ENCODE assay signal across 25 cellular contexts in genomic region chr2:42949125-42949524, GRCh38.
DNase-seq lines count a peak whose midpoint lies in the region; FAIRE-seq and TF ChIP-seq lines count a peak whose summit lies in the region.
"Had no signal": no experiment of that assay in that cellular context is flagged by ENCODE, and none has a peak within 500 bp of the region (broad histone marks: within the 10 kb centered on the region; RNA-seq: fewer than 3 reads in every experiment).

No MANE protein-coding gene starts in this region.

- H3K4me3 ChIP-seq in Jurkat, Clone E6-1 (ENCODE audit: low read length), result no peak overlapping the region
- H3K4me3 ChIP-seq in lower leg skin (ENCODE audit: low read depth, poor library complexity, severe bottlenecking), result no peak overlapping the region
- H3K4me3 ChIP-seq: colonic mucosa, MG63, ovary, PC-9, skin epidermis, thoracic aorta had no signal

- no peak for TF ChIP-seq CTCF in progenitor cell of endocrine pancreas (IDR thresholded peaks at IDR 0.05; ENCODE audit: unreplicated experiment)
- no peak for TF ChIP-seq CTCF in lower leg skin (IDR thresholded peaks at IDR 0.05)

- TF ChIP-seq POLR2A in GM12892 (IDR thresholded peaks at IDR 0.05; ENCODE audit: low read depth, low read length) (no peak), lower leg skin (IDR thresholded peaks at IDR 0.05) (no peak)

- no peaks in the 10 kb centered on the region for H3K36me3 Mint-ChIP-seq in progenitor cell of endocrine pancreas (ENCODE audit: insufficient read depth)
- H3K36me3 Mint-ChIP-seq: activated CD4-positive, alpha-beta memory T cell treated with anti-CD3 and anti-CD28 coated beads for 36 hours; activated naive CD8-positive, alpha-beta T cell; brain had no signal

- H3K4me1 Mint-ChIP-seq in progenitor cell of endocrine pancreas (ENCODE audit: low read depth), result peaks cover 33% of the 10 kb centered on the region

- H3K9me3 Mint-ChIP-seq in progenitor cell of endocrine pancreas (ENCODE audit: low read depth), result peaks cover 3% of the 10 kb centered on the region
- H3K9me3 Mint-ChIP-seq: activated CD4-positive, alpha-beta memory T cell treated with anti-CD3 and anti-CD28 coated beads for 36 hours; activated T-cell treated with anti-CD3 and anti-CD28 coated beads, Interleukin-2, amount 50 U/mL, for 4 hours had no signal

- H3K4me3 Mint-ChIP-seq in progenitor cell of endocrine pancreas (ENCODE audit: low read depth), result no peak overlapping the region
- H3K4me3 Mint-ChIP-seq: activated CD4-positive, alpha-beta memory T cell treated with anti-CD3 and anti-CD28 coated beads for 36 hours; activated naive CD8-positive, alpha-beta T cell; activated T-cell treated with anti-CD3 and anti-CD28 coated beads, Interleukin-2, amount 50 U/mL, for 4 hours; brain had no signal

- DNase-seq in GM19239 (ENCODE audit: insufficient read length, low spot score) (peak; percentile 34), UCSD-AML1 (lab: John Stamatoyannopoulos, UW; ENCODE audit: unreplicated experiment) (peak; percentile 73), progenitor cell of endocrine pancreas (ENCODE audit: low spot score, unreplicated experiment) (no peak), DMS 273 treated with DMSO at 0.1 percent for 48 hours (lab: John Stamatoyannopoulos, UW) (no peak), GM12892 (ENCODE audit: insufficient read length) (no peak), lower leg skin (ENCODE audit: low spot score in 2 of 2) (no peak)
- peak; percentile 79 for DNase-seq in Jurkat, Clone E6-1 (ENCODE audit: low read depth, low spot score)
- DNase-seq: activated CD4-positive, alpha-beta memory T cell treated with anti-CD3 and anti-CD28 coated beads for 36 hours; activated T-cell treated with anti-CD3 and anti-CD28 coated beads, Interleukin-2, amount 50 U/mL, for 4 hours; BE2C; colonic mucosa; DMS153; foreskin melanocyte; left colon; MG63; NCI-H2081; NCI-H524; ovary; PC-9 had no signal

- FAIRE-seq in GM19239 (lab: Jason Lieb, UNC) (peak; percentile 56), GM12892 (lab: Jason Lieb, UNC) (no peak)
- FAIRE-seq: endothelial cell of umbilical vein, H54 had no signal

- 82 to 85% methylated on average over 6 of the region's 6 CpGs for WGBS in lower leg skin, 2 donors

- intact Hi-C loops in lower leg skin (cut with DNase I; ENCODE audit: low total_unique reads), result loop anchor here (5.0 to 10.0 kb wide), 2 partner anchors 276 to 593 kb away; partner anchors contain the start of gene ZFP36L2

- no peaks in the 10 kb centered on the region for H3K27me3 Mint-ChIP-seq in progenitor cell of endocrine pancreas
- H3K27me3 Mint-ChIP-seq: activated CD4-positive, alpha-beta memory T cell treated with anti-CD3 and anti-CD28 coated beads for 36 hours; activated naive CD8-positive, alpha-beta T cell had no signal

- H3K27ac Mint-ChIP-seq in progenitor cell of endocrine pancreas, result peak overlapping the region; percentile 73
- H3K27ac Mint-ChIP-seq: activated CD4-positive, alpha-beta memory T cell treated with anti-CD3 and anti-CD28 coated beads for 36 hours; activated naive CD8-positive, alpha-beta T cell had no signal

Comparison
In these comparisons a context has a peak if more than half of its experiments do, and no peak if none do; other contexts are left out.
1. DNase-seq: peak in GM19239 (single experiment), Jurkat, Clone E6-1 (single experiment) and UCSD-AML1 (single experiment); none in progenitor cell of endocrine pancreas (single experiment), DMS 273 treated with DMSO at 0.1 percent for 48 hours (single experiment), GM12892 (single experiment) and lower leg skin (0 of 2).